Comparison of ENCODE assay signal across 9 cellular contexts in genomic region chrX:111511477-111511876, GRCh38. TPM values are rescaled to one million over a fixed set of nuclear protein-coding genes. Genes with fewer than 3 reads are reported as not detected.
DNase-seq lines count a peak whose midpoint lies in the region; ATAC-seq and TF ChIP-seq lines count a peak whose summit lies in the region.
"Had no signal": no experiment of that assay in that cellular context is flagged by ENCODE, and none has a peak within 500 bp of the region (broad histone marks: within the 10 kb centered on the region; RNA-seq: fewer than 3 reads in every experiment).

Gene SERTM2 (plus strand): TSS chrX:111511645. CDS start chrX:111518858, 7,213 bp downstream.

- no peak within 1 kb of the TSS for H3K27ac ChIP-seq in MM.1S (ENCODE audit: low read length)
- no peak within 1 kb of the TSS for H3K27ac ChIP-seq in foreskin keratinocyte

- 0 out of 2 replicates have a peak within 1 kb of the TSS, but pooled peaks have one; percentile 16 for H3K4me3 ChIP-seq in MM.1S (ENCODE audit: low read length)

- peak; percentile 95 for ATAC-seq in GM21529 (IDR thresholded peaks at IDR 0.05; ENCODE audit: unreplicated experiment)
- peak; percentile 57 for ATAC-seq in foreskin keratinocyte
- ATAC-seq in HG02970 (IDR thresholded peaks at IDR 0.05; ENCODE audit: low FRiP score, unreplicated experiment): no peak

- peak; percentile 5 for DNase-seq in GM10248 (ENCODE audit: extremely low spot score)
- peak; percentile 19 for DNase-seq in MM.1S
- DNase-seq in foreskin keratinocyte: peak in 1 of 2 donors; percentile 6
- DNase-seq in NCI-H1436 (lab: John Stamatoyannopoulos, UW): no peak
- no peak for DNase-seq in NCI-H2029 (lab: John Stamatoyannopoulos, UW)
- no peak for DNase-seq in NCI-H226

- peak within 1 kb of the TSS; percentile 43 for H3K4me2 ChIP-seq in MM.1S (ENCODE audit: low read depth, low read length)

- no peaks in the 10 kb centered on the region for H3F3A ChIP-seq in MM.1S (ENCODE audit: insufficient read depth, low read length)

- CTCF ChIA-PET in GM10248 (lab: Yijun Ruan, JAX): no interaction called here

- H3K9me2 ChIP-seq in MM.1S (replicated peaks; ENCODE audit: insufficient read depth, low read length): no peaks in the 10 kb centered on the region

- no peaks in the 10 kb centered on the region for H3K36me3 ChIP-seq in MM.1S (replicated peaks; ENCODE audit: insufficient read depth, low read length)

- no peak within 1 kb of the TSS for H3K9ac ChIP-seq in MM.1S (ENCODE audit: low read length)

- H3K79me2 ChIP-seq in MM.1S (ENCODE audit: low read length): no peaks in the 10 kb centered on the region

- POLR2A ChIA-PET in GM10248 (lab: Yijun Ruan, JAX): no interaction called here

- no peaks in the 10 kb centered on the region for H3K27me3 ChIP-seq in MM.1S (replicated peaks; ENCODE audit: insufficient read depth, low read length)
- H3K27me3 ChIP-seq in foreskin keratinocyte: no peaks in the 10 kb centered on the region

- H3K4me1 ChIP-seq in MM.1S (ENCODE audit: low read length) (no peaks in the 10 kb centered on the region), foreskin keratinocyte (no peaks in the 10 kb centered on the region)

- H2AFZ ChIP-seq in MM.1S (ENCODE audit: low read length): no peak within 1 kb of the TSS

- H3K9me3 ChIP-seq in MM.1S (replicated peaks; ENCODE audit: insufficient read depth, low read length): no peaks in the 10 kb centered on the region

- TF ChIP-seq CTCF in GM10248 (IDR thresholded peaks at IDR 0.05; ENCODE audit: control extremely low read depth, extremely low read depth, low read depth, missing control alignments) (no peak), MM.1S (IDR thresholded peaks at IDR 0.05; ENCODE audit: low read length) (no peak), foreskin keratinocyte (conservative IDR thresholded peaks at IDR 0.05) (no peak)

- no peaks in the 10 kb centered on the region for H4K20me1 ChIP-seq in MM.1S (ENCODE audit: insufficient read depth, low read length)

RNA-seq across cellular contexts. Expression of gene SERTM2, which starts in this region (rescaled TPM):
- total RNA-seq in foreskin keratinocyte: not detected in 2 replicates
- not detected in 2 replicates for polyA plus RNA-seq in foreskin keratinocyte
- total RNA-seq: kidney epithelial cell had no signal

Comparison
In these comparisons a context has a peak if more than half of its experiments do, and no peak if none do; other contexts are left out.
1. Peak in ATAC-seq in foreskin keratinocyte; RNA of the gene not detected or under 1 TPM.
2. DNase-seq: peak in GM10248 (single experiment) and MM.1S (single experiment); none in NCI-H1436 (single experiment), NCI-H2029 (single experiment) and NCI-H226 (single experiment).